2 cellular contexts compared by ENCODE assay signal in the genomic region with DNA sequence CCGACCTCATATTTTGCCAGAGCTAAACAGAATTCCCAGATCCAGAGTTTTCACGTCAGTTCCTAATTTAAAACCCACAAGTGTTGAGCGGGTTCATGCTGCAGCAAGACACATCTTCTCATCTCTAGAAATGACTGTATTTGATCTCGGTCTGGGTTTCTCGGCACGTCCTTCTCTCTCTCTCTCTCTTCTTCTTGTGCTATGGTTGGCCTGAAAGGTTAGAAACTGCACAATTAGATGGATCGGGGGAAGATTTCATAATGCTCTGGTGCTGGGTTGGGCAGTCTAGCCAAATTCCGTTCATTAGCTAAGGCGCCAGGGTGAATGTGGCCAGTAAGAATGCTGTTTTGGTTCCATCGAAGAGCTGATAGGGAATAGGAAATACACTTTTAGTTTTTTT.
A peak's percentile ranks its signal among the peaks of the same experiment; 100 is the strongest.
TF ChIP-seq lines count a peak whose summit lies in the region.

No MANE protein-coding gene starts in this region.

TF ChIP-seq in GM12878, 131 proteins besides CTCF, POLR2A, EP300 and RAD21:
- TF ChIP-seq, protein P1, sequence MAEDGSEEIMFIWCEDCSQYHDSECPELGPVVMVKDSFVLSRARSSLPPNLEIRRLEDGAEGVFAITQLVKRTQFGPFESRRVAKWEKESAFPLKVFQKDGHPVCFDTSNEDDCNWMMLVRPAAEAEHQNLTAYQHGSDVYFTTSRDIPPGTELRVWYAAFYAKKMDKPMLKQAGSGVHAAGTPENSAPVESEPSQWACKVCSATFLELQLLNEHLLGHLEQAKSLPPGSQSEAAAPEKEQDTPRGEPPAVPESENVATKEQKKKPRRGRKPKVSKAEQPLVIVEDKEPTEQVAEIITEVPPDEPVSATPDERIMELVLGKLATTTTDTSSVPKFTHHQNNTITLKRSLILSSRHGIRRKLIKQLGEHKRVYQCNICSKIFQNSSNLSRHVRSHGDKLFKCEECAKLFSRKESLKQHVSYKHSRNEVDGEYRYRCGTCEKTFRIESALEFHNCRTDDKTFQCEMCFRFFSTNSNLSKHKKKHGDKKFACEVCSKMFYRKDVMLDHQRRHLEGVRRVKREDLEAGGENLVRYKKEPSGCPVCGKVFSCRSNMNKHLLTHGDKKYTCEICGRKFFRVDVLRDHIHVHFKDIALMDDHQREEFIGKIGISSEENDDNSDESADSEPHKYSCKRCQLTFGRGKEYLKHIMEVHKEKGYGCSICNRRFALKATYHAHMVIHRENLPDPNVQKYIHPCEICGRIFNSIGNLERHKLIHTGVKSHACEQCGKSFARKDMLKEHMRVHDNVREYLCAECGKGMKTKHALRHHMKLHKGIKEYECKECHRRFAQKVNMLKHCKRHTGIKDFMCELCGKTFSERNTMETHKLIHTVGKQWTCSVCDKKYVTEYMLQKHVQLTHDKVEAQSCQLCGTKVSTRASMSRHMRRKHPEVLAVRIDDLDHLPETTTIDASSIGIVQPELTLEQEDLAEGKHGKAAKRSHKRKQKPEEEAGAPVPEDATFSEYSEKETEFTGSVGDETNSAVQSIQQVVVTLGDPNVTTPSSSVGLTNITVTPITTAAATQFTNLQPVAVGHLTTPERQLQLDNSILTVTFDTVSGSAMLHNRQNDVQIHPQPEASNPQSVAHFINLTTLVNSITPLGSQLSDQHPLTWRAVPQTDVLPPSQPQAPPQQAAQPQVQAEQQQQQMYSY (CRISPR knock-in tag; IDR thresholded peaks at IDR 0.05): no peak
- TF ChIP-seq, protein P2, sequence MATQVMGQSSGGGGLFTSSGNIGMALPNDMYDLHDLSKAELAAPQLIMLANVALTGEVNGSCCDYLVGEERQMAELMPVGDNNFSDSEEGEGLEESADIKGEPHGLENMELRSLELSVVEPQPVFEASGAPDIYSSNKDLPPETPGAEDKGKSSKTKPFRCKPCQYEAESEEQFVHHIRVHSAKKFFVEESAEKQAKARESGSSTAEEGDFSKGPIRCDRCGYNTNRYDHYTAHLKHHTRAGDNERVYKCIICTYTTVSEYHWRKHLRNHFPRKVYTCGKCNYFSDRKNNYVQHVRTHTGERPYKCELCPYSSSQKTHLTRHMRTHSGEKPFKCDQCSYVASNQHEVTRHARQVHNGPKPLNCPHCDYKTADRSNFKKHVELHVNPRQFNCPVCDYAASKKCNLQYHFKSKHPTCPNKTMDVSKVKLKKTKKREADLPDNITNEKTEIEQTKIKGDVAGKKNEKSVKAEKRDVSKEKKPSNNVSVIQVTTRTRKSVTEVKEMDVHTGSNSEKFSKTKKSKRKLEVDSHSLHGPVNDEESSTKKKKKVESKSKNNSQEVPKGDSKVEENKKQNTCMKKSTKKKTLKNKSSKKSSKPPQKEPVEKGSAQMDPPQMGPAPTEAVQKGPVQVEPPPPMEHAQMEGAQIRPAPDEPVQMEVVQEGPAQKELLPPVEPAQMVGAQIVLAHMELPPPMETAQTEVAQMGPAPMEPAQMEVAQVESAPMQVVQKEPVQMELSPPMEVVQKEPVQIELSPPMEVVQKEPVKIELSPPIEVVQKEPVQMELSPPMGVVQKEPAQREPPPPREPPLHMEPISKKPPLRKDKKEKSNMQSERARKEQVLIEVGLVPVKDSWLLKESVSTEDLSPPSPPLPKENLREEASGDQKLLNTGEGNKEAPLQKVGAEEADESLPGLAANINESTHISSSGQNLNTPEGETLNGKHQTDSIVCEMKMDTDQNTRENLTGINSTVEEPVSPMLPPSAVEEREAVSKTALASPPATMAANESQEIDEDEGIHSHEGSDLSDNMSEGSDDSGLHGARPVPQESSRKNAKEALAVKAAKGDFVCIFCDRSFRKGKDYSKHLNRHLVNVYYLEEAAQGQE (IDR thresholded peaks at IDR 0.05; ENCODE audit: low read depth, low read length): no peak
- TF ChIP-seq, protein P3, sequence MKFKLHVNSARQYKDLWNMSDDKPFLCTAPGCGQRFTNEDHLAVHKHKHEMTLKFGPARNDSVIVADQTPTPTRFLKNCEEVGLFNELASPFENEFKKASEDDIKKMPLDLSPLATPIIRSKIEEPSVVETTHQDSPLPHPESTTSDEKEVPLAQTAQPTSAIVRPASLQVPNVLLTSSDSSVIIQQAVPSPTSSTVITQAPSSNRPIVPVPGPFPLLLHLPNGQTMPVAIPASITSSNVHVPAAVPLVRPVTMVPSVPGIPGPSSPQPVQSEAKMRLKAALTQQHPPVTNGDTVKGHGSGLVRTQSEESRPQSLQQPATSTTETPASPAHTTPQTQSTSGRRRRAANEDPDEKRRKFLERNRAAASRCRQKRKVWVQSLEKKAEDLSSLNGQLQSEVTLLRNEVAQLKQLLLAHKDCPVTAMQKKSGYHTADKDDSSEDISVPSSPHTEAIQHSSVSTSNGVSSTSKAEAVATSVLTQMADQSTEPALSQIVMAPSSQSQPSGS (IDR thresholded peaks at IDR 0.05; ENCODE audit: low read length): no peak
- TF ChIP-seq IKZF2 (IDR thresholded peaks at IDR 0.05) (peak; percentile 37 to 50; a peak in 3 of 4 replicates), RUNX3 (IDR thresholded peaks at IDR 0.05; ENCODE audit: low read length) (peak; percentile 50), NFIC (IDR thresholded peaks at IDR 0.05; ENCODE audit: low read depth, low read length) (peak; percentile 60; the same call in 1 of the 2 replicates), EED (IDR thresholded peaks at IDR 0.05; ENCODE audit: low read depth) (peak; percentile 37; the same call in 1 of the 2 replicates), TCF3 (IDR thresholded peaks at IDR 0.05; ENCODE audit: borderline replicate concordance, insufficient read depth, low read depth, low read length) (no peak)
TF ChIP-seq in GM12878: peak in this region for 4.

TF ChIP-seq in SK-N-SH, 30 proteins besides CTCF, POLR2A, EP300 and RAD21:
- TF ChIP-seq RFX5 (IDR thresholded peaks at IDR 0.05; ENCODE audit: low read length) (no peak), SMC3 (IDR thresholded peaks at IDR 0.05; ENCODE audit: low read depth, low read length) (no peak), RXRA (IDR thresholded peaks at IDR 0.05; ENCODE audit: borderline replicate concordance, low read depth) (no peak), FOXM1 (IDR thresholded peaks at IDR 0.05; ENCODE audit: low read depth) (no peak), MXI1 (IDR thresholded peaks at IDR 0.05; ENCODE audit: low read depth, low read length) (no peak), EZH2phosphoT487 (IDR thresholded peaks at IDR 0.05; ENCODE audit: borderline replicate concordance, low read depth) (no peak)
- TF ChIP-seq, protein P4, sequence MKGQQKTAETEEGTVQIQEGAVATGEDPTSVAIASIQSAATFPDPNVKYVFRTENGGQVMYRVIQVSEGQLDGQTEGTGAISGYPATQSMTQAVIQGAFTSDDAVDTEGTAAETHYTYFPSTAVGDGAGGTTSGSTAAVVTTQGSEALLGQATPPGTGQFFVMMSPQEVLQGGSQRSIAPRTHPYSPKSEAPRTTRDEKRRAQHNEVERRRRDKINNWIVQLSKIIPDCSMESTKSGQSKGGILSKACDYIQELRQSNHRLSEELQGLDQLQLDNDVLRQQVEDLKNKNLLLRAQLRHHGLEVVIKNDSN (IDR thresholded peaks at IDR 0.05; ENCODE audit: borderline replicate concordance, low read depth): no peak
